ENCODE assay signal across 22 cellular contexts in the genomic region with DNA sequence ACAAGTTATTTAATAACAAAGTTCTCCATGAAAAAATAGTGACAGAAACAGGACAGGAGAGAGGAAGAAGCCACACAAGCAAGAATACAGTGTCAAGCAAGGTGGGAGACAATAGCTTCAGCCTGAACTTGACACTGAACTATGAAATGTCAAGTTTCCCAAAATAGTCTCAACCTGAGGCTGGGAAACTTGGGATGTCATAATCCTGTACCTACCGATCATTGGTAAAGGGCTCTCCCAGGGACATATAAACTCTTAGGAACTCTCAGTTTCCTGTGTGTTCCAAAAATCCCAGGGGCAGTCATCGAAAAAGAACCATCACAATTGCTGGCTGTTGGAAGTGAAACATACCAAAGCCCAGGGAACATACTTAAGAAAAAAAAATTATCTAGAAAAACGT.
A peak's percentile ranks its signal among the peaks of the same experiment; 100 is the strongest.
DNase-seq lines count a peak whose midpoint lies in the region; ATAC-seq and TF ChIP-seq lines count a peak whose summit lies in the region.
"Had no signal": no experiment of that assay in that cellular context is flagged by ENCODE, and none has a peak within 500 bp of the region (broad histone marks: within the 10 kb centered on the region; RNA-seq: fewer than 3 reads in every experiment).

No MANE protein-coding gene starts in this region.

- H3K36me3 Mint-ChIP-seq in activated T-cell treated with anti-CD3 and anti-CD28 coated beads, Interleukin-2, amount 50 U/mL, for 72 hours (ENCODE audit: insufficient read depth in 2 of 2) = no peaks in the 10 kb centered on the region
- H3K36me3 Mint-ChIP-seq in activated T-cell treated with anti-CD3 and anti-CD28 coated beads, Interleukin-2, amount 50 U/mL, for 24 hours (ENCODE audit: low read depth) = no peaks in the 10 kb centered on the region
- no peaks in the 10 kb centered on the region for H3K36me3 Mint-ChIP-seq in T-cell
- H3K36me3 Mint-ChIP-seq: CD14-positive monocyte had no signal

- no peaks in the 10 kb centered on the region for H4K20me1 ChIP-seq in smooth muscle cell (ENCODE audit: low read depth)

- H3K9me3 ChIP-seq in RWPE2 (ENCODE audit: severe bottlenecking) = no peaks in the 10 kb centered on the region
- H3K9me3 ChIP-seq in smooth muscle cell (replicated peaks; ENCODE audit: low read depth) = no peaks in the 10 kb centered on the region

- H3K4me1 Mint-ChIP-seq in activated T-cell treated with anti-CD3 and anti-CD28 coated beads, Interleukin-2, amount 50 U/mL, for 72 hours (ENCODE audit: low read depth) = no peaks in the 10 kb centered on the region
- H3K4me1 Mint-ChIP-seq in activated T-cell treated with anti-CD3 and anti-CD28 coated beads, Interleukin-2, amount 50 U/mL, for 24 hours (ENCODE audit: low read depth) = no peaks in the 10 kb centered on the region
- no peaks in the 10 kb centered on the region for H3K4me1 Mint-ChIP-seq in T-cell
- H3K4me1 Mint-ChIP-seq: B cell, CD14-positive monocyte had no signal

- peak overlapping the region; percentile 51 for H3K4me2 ChIP-seq in smooth muscle cell

- H3K27me3 ChIP-seq in RWPE2 (ENCODE audit: insufficient read depth, poor library complexity, severe bottlenecking) (no peaks in the 10 kb centered on the region), smooth muscle cell (ENCODE audit: low read depth) (no peaks in the 10 kb centered on the region)

- no peaks in the 10 kb centered on the region for H3K36me3 ChIP-seq in RWPE2 (ENCODE audit: low read depth)
- no peaks in the 10 kb centered on the region for H3K36me3 ChIP-seq in smooth muscle cell (ENCODE audit: low read depth)

- no peaks in the 10 kb centered on the region for H3K79me2 ChIP-seq in smooth muscle cell (ENCODE audit: low read depth)

- no peak overlapping the region for H3K4me3 Mint-ChIP-seq in activated T-cell treated with anti-CD3 and anti-CD28 coated beads, Interleukin-2, amount 50 U/mL, for 72 hours
- H3K4me3 Mint-ChIP-seq in activated T-cell treated with anti-CD3 and anti-CD28 coated beads, Interleukin-2, amount 50 U/mL, for 24 hours = no peak overlapping the region
- no peak overlapping the region for H3K4me3 Mint-ChIP-seq in T-cell
- H3K4me3 Mint-ChIP-seq: B cell, CD14-positive monocyte had no signal

- H3K27me3 Mint-ChIP-seq in activated T-cell treated with anti-CD3 and anti-CD28 coated beads, Interleukin-2, amount 50 U/mL, for 72 hours (ENCODE audit: low read depth) = peaks cover 6% of the 10 kb centered on the region
- peaks cover 21% of the 10 kb centered on the region for H3K27me3 Mint-ChIP-seq in activated T-cell treated with anti-CD3 and anti-CD28 coated beads, Interleukin-2, amount 50 U/mL, for 24 hours
- H3K27me3 Mint-ChIP-seq in T-cell = peaks cover 10 to 12% of the 10 kb centered on the region in 2 donors

- H3K4me3 ChIP-seq in RWPE2 (ENCODE audit: severe bottlenecking) (no peak overlapping the region), smooth muscle cell (no peak overlapping the region)

- no peak for DNase-seq in activated T-cell treated with anti-CD3 and anti-CD28 coated beads, Interleukin-2, amount 50 U/mL, for 72 hours
- no peak for DNase-seq in activated T-cell treated with anti-CD3 and anti-CD28 coated beads, Interleukin-2, amount 50 U/mL, for 24 hours
- DNase-seq in RWPE2 (ENCODE audit: low spot score) (no peak), epithelial cell of prostate (ENCODE audit: low read depth, low spot score) (no peak), smooth muscle cell (lab: John Stamatoyannopoulos, UW; ENCODE audit: unreplicated experiment) (no peak), NCI-H526 (lab: John Stamatoyannopoulos, UW) (no peak), T-cell (no peak)
- DNase-seq: 8988T, DMS53, GDM1, KBM-7, NCI-H1092, NCI-H1436 treated with DMSO at 0.1 percent for 48 hours, NCI-H2029, NCI-H510A treated with DMSO at 0.1 percent for 48 hours, NCI-H82 had no signal

- no peak for ATAC-seq in activated T-cell treated with anti-CD3 and anti-CD28 coated beads, Interleukin-2, amount 50 U/mL, for 72 hours (replicated peaks in 1 of 2)
- ATAC-seq in RWPE2 (ENCODE audit: low read depth) (peak; percentile 1; the same call in 1 of the 3 replicates), T-cell (replicated peaks in 1 of 4) (no peak), HG02840 (IDR thresholded peaks at IDR 0.05; ENCODE audit: low FRiP score, unreplicated experiment) (no peak)
- ATAC-seq: HepG2, Right ventricle myocardium inferior had no signal

- TF ChIP-seq CTCF in RWPE2 (IDR thresholded peaks at IDR 0.05; ENCODE audit: poor library complexity, severe bottlenecking) (no peak), smooth muscle cell (IDR thresholded peaks at IDR 0.05; ENCODE audit: borderline replicate concordance, insufficient read depth, poor library complexity, severe bottlenecking) (no peak)

- no peaks in the 10 kb centered on the region for H3K9me3 Mint-ChIP-seq in activated T-cell treated with anti-CD3 and anti-CD28 coated beads, Interleukin-2, amount 50 U/mL, for 72 hours
- no peaks in the 10 kb centered on the region for H3K9me3 Mint-ChIP-seq in activated T-cell treated with anti-CD3 and anti-CD28 coated beads, Interleukin-2, amount 50 U/mL, for 24 hours
- no peaks in the 10 kb centered on the region for H3K9me3 Mint-ChIP-seq in T-cell

- H3F3A ChIP-seq in smooth muscle cell (ENCODE audit: low read depth) = no peaks in the 10 kb centered on the region

- H3K27ac ChIP-seq in RWPE2 (ENCODE audit: poor library complexity, severe bottlenecking) = peak overlapping the region; percentile 100
- peak overlapping the region; percentile 100 for H3K27ac ChIP-seq in epithelial cell of prostate
- peak overlapping the region; percentile 68 for H3K27ac ChIP-seq in smooth muscle cell (ENCODE audit: low read depth)
- H3K27ac ChIP-seq: HL-60 had no signal

- no peak overlapping the region for H3K9ac ChIP-seq in smooth muscle cell (ENCODE audit: low read depth)

- H3K4me1 ChIP-seq in RWPE2 (ENCODE audit: insufficient read depth, poor library complexity, severe bottlenecking) = peaks cover 41% of the 10 kb centered on the region
- H3K4me1 ChIP-seq in smooth muscle cell (ENCODE audit: low read depth) = peaks cover 8% of the 10 kb centered on the region

- WGBS in smooth muscle cell (ENCODE audit: low lambda C conversion rate) = 86% methylated on average over 3 of the region's 3 CpGs

- H3K27ac Mint-ChIP-seq in activated T-cell treated with anti-CD3 and anti-CD28 coated beads, Interleukin-2, amount 50 U/mL, for 72 hours = peak overlapping the region; percentile 72
- H3K27ac Mint-ChIP-seq in activated T-cell treated with anti-CD3 and anti-CD28 coated beads, Interleukin-2, amount 50 U/mL, for 24 hours = no peak overlapping the region
- H3K27ac Mint-ChIP-seq in T-cell = no peak overlapping the region
- H3K27ac Mint-ChIP-seq: B cell, CD14-positive monocyte had no signal

- H2AFZ ChIP-seq in smooth muscle cell (ENCODE audit: low read depth) = peak overlapping the region; percentile 8

- POLR2A ChIA-PET in T-cell (lab: Charles Lee) = no interaction called here

- CTCF ChIA-PET in T-cell (lab: Charles Lee) = no interaction called here
